17 cellular contexts compared by ENCODE assay signal in the genomic region with DNA sequence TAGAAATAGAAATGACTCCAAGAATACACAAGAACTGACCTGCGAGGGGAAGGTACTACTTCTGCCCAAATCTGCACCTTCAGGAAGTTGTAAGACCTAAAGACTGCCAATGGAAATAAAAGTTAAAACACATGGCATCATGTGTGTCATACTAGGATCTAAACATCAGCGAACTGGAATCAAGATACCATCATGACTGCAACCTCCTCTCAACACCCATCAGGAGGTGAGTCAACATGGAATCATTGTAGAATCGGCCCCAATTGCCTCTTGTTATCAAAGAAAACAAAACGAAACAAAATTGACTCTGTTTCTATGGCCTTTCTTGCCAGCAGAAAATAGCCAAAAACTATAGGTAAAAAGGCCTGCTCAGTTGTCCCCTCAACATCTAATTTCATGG. TPM values are rescaled to one million over a fixed set of nuclear protein-coding genes. Genes with fewer than 3 reads are reported as not detected.
DNase-seq lines count a peak whose midpoint lies in the region; ATAC-seq and TF ChIP-seq lines count a peak whose summit lies in the region.
"Had no signal": no experiment of that assay in that cellular context is flagged by ENCODE, and none has a peak within 500 bp of the region (broad histone marks: within the 10 kb centered on the region; RNA-seq: fewer than 3 reads in every experiment).

No MANE protein-coding gene starts in this region.

- no peak for TF ChIP-seq POLR2A in IMR-90 (IDR thresholded peaks at IDR 0.05; ENCODE audit: low read depth, low read length)
- no peak for TF ChIP-seq POLR2A in lower leg skin (IDR thresholded peaks at IDR 0.05)

- H3K4me3 Mint-ChIP-seq in activated CD4-positive, alpha-beta memory T cell treated with anti-CD3 and anti-CD28 coated beads for 36 hours, result no peak overlapping the region
- no peak overlapping the region for H3K4me3 Mint-ChIP-seq in activated CD4-positive, alpha-beta memory T cell treated with anti-CD3 and anti-CD28 coated beads, Interleukin-2, amount 10 ng/mL, durations not matched to agents 7 days and 5 days
- H3K4me3 Mint-ChIP-seq: natural killer cell had no signal

- TF ChIP-seq RAD21 in IMR-90 (IDR thresholded peaks at IDR 0.05; ENCODE audit: low read length), result no peak

- no peak overlapping the region for H2BK5ac ChIP-seq in IMR-90 (ENCODE audit: low read depth, low read length, poor library complexity, severe bottlenecking)

- peak overlapping the region; percentile 11; the same call in 1 of the 2 replicates for H3K4me2 ChIP-seq in IMR-90 (ENCODE audit: low read depth, low read length)

- H3K9ac ChIP-seq in IMR-90 (ENCODE audit: low read depth, low read length), result no peak overlapping the region

- CTCF ChIA-PET in activated CD4-positive, alpha-beta memory T cell treated with anti-CD3 and anti-CD28 coated beads for 36 hours (lab: Charles Lee), result interaction anchor here (1.6 kb wide), 1 partner anchor 25 kb away, joined by 7 read pairs; no protein-coding TSS in a partner anchor
- CTCF ChIA-PET in activated CD4-positive, alpha-beta memory T cell treated with anti-CD3 and anti-CD28 coated beads, Interleukin-2, amount 10 ng/mL, durations not matched to agents 7 days and 5 days (lab: Charles Lee), result no interaction called here
- CTCF ChIA-PET in IMR-90 (lab: Yijun Ruan, JAX), result no interaction called here

- H2BK120ac ChIP-seq in IMR-90 (ENCODE audit: low read depth, low read length), result no peak overlapping the region

- H3K4me1 Mint-ChIP-seq in activated CD4-positive, alpha-beta memory T cell treated with anti-CD3 and anti-CD28 coated beads for 36 hours (ENCODE audit: low read depth), result peaks cover 40% of the 10 kb centered on the region
- H3K4me1 Mint-ChIP-seq in activated CD4-positive, alpha-beta memory T cell treated with anti-CD3 and anti-CD28 coated beads, Interleukin-2, amount 10 ng/mL, durations not matched to agents 7 days and 5 days, result peaks cover 14% of the 10 kb centered on the region

- POLR2A ChIA-PET in activated CD4-positive, alpha-beta memory T cell treated with anti-CD3 and anti-CD28 coated beads for 36 hours (lab: Charles Lee), result no interaction called here
- POLR2A ChIA-PET in activated CD4-positive, alpha-beta memory T cell treated with anti-CD3 and anti-CD28 coated beads, Interleukin-2, amount 10 ng/mL, durations not matched to agents 7 days and 5 days (lab: Charles Lee), result interaction anchor here (1.7 kb wide), 1 partner anchor 14 kb away, joined by 5 read pairs; a partner anchor contains a TSS
- POLR2A ChIA-PET in IMR-90 (lab: Charles Lee; ENCODE audit: unreplicated experiment), result no interaction called here

- no peaks in the 10 kb centered on the region for H3K9me1 ChIP-seq in IMR-90 (ENCODE audit: insufficient read depth, low read length)

- H3K9me3 Mint-ChIP-seq in activated CD4-positive, alpha-beta memory T cell treated with anti-CD3 and anti-CD28 coated beads for 36 hours, result peaks cover 4% of the 10 kb centered on the region
- no peaks in the 10 kb centered on the region for H3K9me3 Mint-ChIP-seq in activated CD4-positive, alpha-beta memory T cell treated with anti-CD3 and anti-CD28 coated beads, Interleukin-2, amount 10 ng/mL, durations not matched to agents 7 days and 5 days

- no TSS peak for BruUV-seq in IMR-90 (replicated peaks; lab: Mats Ljungman, UMichigan)

- H3K4me1 ChIP-seq in IMR-90 (ENCODE audit: control insufficient read depth, insufficient read depth, low read length), result no peaks in the 10 kb centered on the region

- in situ Hi-C loops in IMR-90 (cut with MboI; ENCODE audit: low sequenced_read_pairs), result no loop called here

- H2AK5ac ChIP-seq in IMR-90 (ENCODE audit: low read depth, low read length), result no peak overlapping the region

- H3K4me3 ChIP-seq in IMR-90 (ENCODE audit: insufficient read depth, low read depth, low read length) (no peak overlapping the region), lower leg skin (ENCODE audit: low read depth, poor library complexity, severe bottlenecking) (no peak overlapping the region)
- H3K4me3 ChIP-seq: body of pancreas had no signal

- no peaks in the 10 kb centered on the region for H3K36me3 ChIP-seq in IMR-90 (ENCODE audit: control insufficient read depth, insufficient read depth, low read length)

- H3K79me1 ChIP-seq in IMR-90 (ENCODE audit: low read depth in 1 of 2, low read length in 2 of 2), result no peaks in the 10 kb centered on the region

- intact Hi-C loops in activated CD4-positive, alpha-beta memory T cell treated with anti-CD3 and anti-CD28 coated beads for 36 hours (cut with micrococcal nuclease), result loop anchor here (2.0 kb wide), 1 partner anchor 15 kb away; a partner anchor contains a TSS
- intact Hi-C loops in IMR-90 (cut with micrococcal nuclease) (no loop called here), lower leg skin (cut with DNase I; ENCODE audit: low total_unique reads) (no loop called here)

- no peak overlapping the region for H3K27ac ChIP-seq in IMR-90 (ENCODE audit: insufficient read depth, low read length)
- H3K27ac ChIP-seq: body of pancreas had no signal

- no peak overlapping the region; the same call in 1 of the 2 replicates for H3K14ac ChIP-seq in IMR-90 (replicated peaks; ENCODE audit: low read depth, low read length)

- H2BK20ac ChIP-seq in IMR-90 (ENCODE audit: low read depth, low read length), result no peak overlapping the region

- peaks cover 7% of the 10 kb centered on the region for H3K36me3 Mint-ChIP-seq in activated CD4-positive, alpha-beta memory T cell treated with anti-CD3 and anti-CD28 coated beads for 36 hours
- no peaks in the 10 kb centered on the region for H3K36me3 Mint-ChIP-seq in activated CD4-positive, alpha-beta memory T cell treated with anti-CD3 and anti-CD28 coated beads, Interleukin-2, amount 10 ng/mL, durations not matched to agents 7 days and 5 days (ENCODE audit: low read depth)

- H3K27me3 Mint-ChIP-seq in activated CD4-positive, alpha-beta memory T cell treated with anti-CD3 and anti-CD28 coated beads for 36 hours, result no peaks in the 10 kb centered on the region
- no peaks in the 10 kb centered on the region for H3K27me3 Mint-ChIP-seq in activated CD4-positive, alpha-beta memory T cell treated with anti-CD3 and anti-CD28 coated beads, Interleukin-2, amount 10 ng/mL, durations not matched to agents 7 days and 5 days

- no peaks in the 10 kb centered on the region; the same call in 1 of the 2 replicates for H3K9me3 ChIP-seq in IMR-90 (ENCODE audit: control insufficient read depth, insufficient read depth, low read length)
- H3K9me3 ChIP-seq: body of pancreas had no signal

- no peak overlapping the region for H3K23ac ChIP-seq in IMR-90 (ENCODE audit: low read depth, low read length)

- dilution Hi-C loops in IMR-90 (cut with HindIII; ENCODE audit: low sequenced_read_pairs, unreplicated experiment), result no loop called here

- no peak overlapping the region for H3K18ac ChIP-seq in IMR-90 (ENCODE audit: low read depth, low read length)

- peak overlapping the region; percentile 23 for H3K27ac Mint-ChIP-seq in activated CD4-positive, alpha-beta memory T cell treated with anti-CD3 and anti-CD28 coated beads for 36 hours
- no peak overlapping the region for H3K27ac Mint-ChIP-seq in activated CD4-positive, alpha-beta memory T cell treated with anti-CD3 and anti-CD28 coated beads, Interleukin-2, amount 10 ng/mL, durations not matched to agents 7 days and 5 days

- H4K20me1 ChIP-seq in IMR-90 (ENCODE audit: insufficient read depth, low read length), result no peaks in the 10 kb centered on the region

- H3K56ac ChIP-seq in IMR-90 (ENCODE audit: extremely low read depth, insufficient read depth, low read length), result no peak overlapping the region

- H2AFZ ChIP-seq in IMR-90 (replicated peaks; ENCODE audit: low read length, poor library complexity), result no peak overlapping the region

- H3K4ac ChIP-seq in IMR-90 (ENCODE audit: low read depth, low read length), result no peak overlapping the region

- no CpG with 5 or more reads among the region's 4 CpGs for WGBS in IMR-90 (ENCODE audit: extremely low coverage in 2 of 2, insufficient read length in 1 of 2), 2 experiments
- WGBS in lower leg skin, 2 donors, result 68 to 84% methylated on average over 4 of the region's 4 CpGs

- no peak overlapping the region for H4K5ac ChIP-seq in IMR-90 (ENCODE audit: low read depth, low read length)

- no peak overlapping the region for H4K8ac ChIP-seq in IMR-90 (ENCODE audit: low read depth in 2 of 2, low read length in 2 of 2)

- DNase-seq in activated CD4-positive, alpha-beta memory T cell treated with anti-CD3 and anti-CD28 coated beads for 36 hours, result peak; percentile 15
- DNase-seq in activated CD4-positive, alpha-beta memory T cell treated with anti-CD3 and anti-CD28 coated beads, Interleukin-2, amount 10 ng/mL, durations not matched to agents 7 days and 5 days, result no peak
- DNase-seq in IMR-90, result peak; percentile 86
- peak; percentile 35 for DNase-seq in amniotic epithelial cell (ENCODE audit: low read depth)
- peak; percentile 20 for DNase-seq in kidney tubule cell (ENCODE audit: low spot score)
- DNase-seq in lower leg skin (ENCODE audit: low spot score in 2 of 2), result no peak
- DNase-seq in activated naive CD4-positive, alpha-beta T cell treated with Interleukin-2 at 50 U/mL for 16 hours, result no peak
- DNase-seq: body of pancreas; DMS153; effector memory CD4-positive, alpha-beta T cell; head of caudate nucleus; left colon; natural killer cell; NCI-H2171 treated with DMSO at 0.1 percent for 48 hours; stimulated activated CD4-positive, alpha-beta T cell treated with anti-CD3 and anti-CD28 coated beads, Interleukin-4, amount 100 ng/mL, for 24 hours; stimulated activated naive CD4-positive, alpha-beta T cell had no signal

- H3K27me3 ChIP-seq in IMR-90 (ENCODE audit: control insufficient read depth, insufficient read depth, low read length), result no peaks in the 10 kb centered on the region
- H3K27me3 ChIP-seq: body of pancreas had no signal

- H4K91ac ChIP-seq in IMR-90 (ENCODE audit: insufficient read depth, low read depth, low read length), result no peak overlapping the region

- ATAC-seq in IMR-90 (ENCODE audit: low read depth), result peak; percentile 59
- ATAC-seq in HG03457 (IDR thresholded peaks at IDR 0.05; ENCODE audit: unreplicated experiment), result no peak
- ATAC-seq: body of pancreas, left colon, natural killer cell had no signal

- no peak overlapping the region for H2BK15ac ChIP-seq in IMR-90 (ENCODE audit: low read depth, low read length)

- TF ChIP-seq CTCF in IMR-90 (conservative IDR thresholded peaks at IDR 0.05; ENCODE audit: low read depth, low read length) (no peak), lower leg skin (IDR thresholded peaks at IDR 0.05) (no peak)

- no peak overlapping the region for H2AK9ac ChIP-seq in IMR-90 (replicated peaks; ENCODE audit: low read depth, low read length, poor library complexity)

RNA-seq across cellular contexts. Expression of a gene that starts 15.1 kb away (rescaled TPM):
- 10 to 100 TPM; 14.1 to 14.4 TPM for total RNA-seq in activated CD4-positive, alpha-beta memory T cell treated with anti-CD3 and anti-CD28 coated beads for 36 hours
- total RNA-seq in activated CD4-positive, alpha-beta memory T cell treated with anti-CD3 and anti-CD28 coated beads, Interleukin-2, amount 10 ng/mL, durations not matched to agents 7 days and 5 days, result 10 to 100 TPM; 13.2 to 14.0 TPM
- total RNA-seq in IMR-90 (2012; rRNA removed) (12.2 TPM in 2 replicates), lower leg skin (10 to 100 TPM; 22.0 to 39.0 (median 32.3) TPM)
- polyA plus RNA-seq in IMR-90 (2012; rRNA removed), result 10.2 and 11.9 TPM in 2 replicates
- 5.1 and 9.2 TPM in 2 replicates for polyA plus RNA-seq in IMR-90 (2012; cell fraction: cytosol; rRNA removed)
- 4.1 and 9.7 TPM in 2 replicates for polyA plus RNA-seq in IMR-90 (2012; cell fraction: nucleus; rRNA removed; ENCODE audit: low replicate concordance)

RNA-seq across cellular contexts. Expression of a gene that starts 44.0 kb away (rescaled TPM):
- total RNA-seq in activated CD4-positive, alpha-beta memory T cell treated with anti-CD3 and anti-CD28 coated beads for 36 hours, result not detected
- not detected for total RNA-seq in activated CD4-positive, alpha-beta memory T cell treated with anti-CD3 and anti-CD28 coated beads, Interleukin-2, amount 10 ng/mL, durations not matched to agents 7 days and 5 days
- total RNA-seq in IMR-90 (2012; rRNA removed) (not detected in 2 replicates), lower leg skin (not detected)
- polyA plus RNA-seq in IMR-90 (2012; rRNA removed), result not detected in 2 replicates
- polyA plus RNA-seq in IMR-90 (2012; cell fraction: cytosol; rRNA removed), result not detected in 2 replicates
- not detected in 2 replicates for polyA plus RNA-seq in IMR-90 (2012; cell fraction: nucleus; rRNA removed; ENCODE audit: low replicate concordance)
- total RNA-seq: body of pancreas, left colon, natural killer cell had no signal

Comparison
In these comparisons a context has a peak if more than half of its experiments do, and no peak if none do; other contexts are left out.
1. DNase-seq: peak in activated CD4-positive, alpha-beta memory T cell treated with anti-CD3 and anti-CD28 coated beads for 36 hours (single experiment), IMR-90 (single experiment), amniotic epithelial cell (single experiment) and kidney tubule cell (single experiment); none in activated CD4-positive, alpha-beta memory T cell treated with anti-CD3 and anti-CD28 coated beads, Interleukin-2, amount 10 ng/mL, durations not matched to agents 7 days and 5 days (single experiment), lower leg skin (0 of 2) and activated naive CD4-positive, alpha-beta T cell treated with Interleukin-2 at 50 U/mL for 16 hours (single experiment).